ENCODE assay signal across 8 cellular contexts in the genomic region with DNA sequence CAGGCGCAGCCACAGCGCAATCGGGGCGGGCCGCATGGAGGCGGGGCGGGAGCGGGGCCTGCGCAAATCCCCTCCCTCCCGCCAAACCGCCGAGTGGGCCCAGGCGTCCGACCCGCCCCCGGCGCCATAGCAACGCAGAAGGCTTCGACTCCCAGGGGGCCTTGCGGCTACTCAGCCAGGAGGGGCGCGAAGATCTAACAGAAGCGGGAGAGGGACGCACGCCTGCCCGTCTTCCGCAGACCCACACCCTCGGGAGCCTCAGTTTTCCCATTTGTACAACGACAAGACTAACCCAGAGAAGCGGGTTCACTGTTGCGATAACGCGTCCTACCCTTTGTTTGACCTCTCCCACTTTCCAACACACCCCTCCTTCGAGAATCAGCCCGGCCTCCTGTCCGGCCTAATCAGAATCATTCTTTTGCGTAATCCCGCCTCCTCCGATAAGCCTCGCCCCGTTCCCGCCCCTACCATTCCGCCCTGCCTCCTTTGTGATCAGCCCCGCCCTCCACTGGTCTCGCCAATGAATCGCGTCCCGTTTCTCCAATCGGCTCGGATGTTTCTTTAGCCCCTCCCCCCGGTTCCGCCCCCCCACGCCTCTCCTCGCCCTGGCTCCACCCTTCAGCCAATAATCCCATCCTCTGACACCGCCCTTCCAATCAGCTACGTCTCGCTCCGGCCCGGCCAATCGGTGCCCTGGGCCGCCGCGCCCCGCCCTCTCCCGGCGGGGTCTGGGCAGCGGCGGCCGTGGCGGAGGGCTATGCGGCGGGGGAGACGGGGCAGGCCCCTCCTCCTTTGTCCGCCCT. TPM values are rescaled to one million over a fixed set of nuclear protein-coding genes. Genes with fewer than 3 reads are reported as not detected.
DNase-seq lines count a peak whose midpoint lies in the region; ATAC-seq and TF ChIP-seq lines count a peak whose summit lies in the region.

A gene (minus strand): TSS at position 40 of the 803 bp plus-strand sequence. CDS start 4 bp downstream, at position 36.

- H3K36me3 Mint-ChIP-seq in activated naive CD8-positive, alpha-beta T cell treated with anti-CD3 and anti-CD28 coated beads for 36 hours, result no peaks in the 10 kb centered on the region
- no peaks in the 10 kb centered on the region for H3K36me3 Mint-ChIP-seq in glutamatergic neuron (ENCODE audit: unreplicated experiment)

- intact Hi-C loops in testis (cut with DNase I; ENCODE audit: low total_unique reads), result no loop called here

- no peaks in the 10 kb centered on the region for H3K27me3 ChIP-seq in testis

- WGBS in testis, 2 donors, result 1% methylated on average over 40 to 73 of the region's 74 CpGs

- no peaks in the 10 kb centered on the region for H3K36me3 ChIP-seq in testis (ENCODE audit: low read depth, missing control alignments)

- TF ChIP-seq CTCF in glutamatergic neuron (IDR thresholded peaks at IDR 0.05; ENCODE audit: partially characterized antibody, unreplicated experiment) (no peak), omental fat pad (IDR thresholded peaks at IDR 0.05) (no peak), testis (IDR thresholded peaks at IDR 0.05) (peak in 2 of 3 experiments; percentile 27 to 29)

- H3K9me3 ChIP-seq in testis, result no peaks in the 10 kb centered on the region

- H3K4me1 Mint-ChIP-seq in activated naive CD8-positive, alpha-beta T cell treated with anti-CD3 and anti-CD28 coated beads for 36 hours, result peaks cover 9% of the 10 kb centered on the region
- peaks cover 10% of the 10 kb centered on the region for H3K4me1 Mint-ChIP-seq in glutamatergic neuron (ENCODE audit: low read depth, unreplicated experiment)

- peak within 1 kb of the TSS; percentile 57 for H3K27ac Mint-ChIP-seq in activated naive CD8-positive, alpha-beta T cell treated with anti-CD3 and anti-CD28 coated beads for 36 hours
- peak within 1 kb of the TSS; percentile 97 for H3K27ac Mint-ChIP-seq in glutamatergic neuron (ENCODE audit: unreplicated experiment)

- H3K9me3 Mint-ChIP-seq in activated naive CD8-positive, alpha-beta T cell treated with anti-CD3 and anti-CD28 coated beads for 36 hours, result no peaks in the 10 kb centered on the region
- H3K9me3 Mint-ChIP-seq in glutamatergic neuron (ENCODE audit: unreplicated experiment), result peaks cover 5% of the 10 kb centered on the region

- ATAC-seq in HG02610 (IDR thresholded peaks at IDR 0.05; ENCODE audit: unreplicated experiment) (peak; percentile 75), omental fat pad (ENCODE audit: low FRiP score) (peak; percentile 98)

- peak within 1 kb of the TSS; percentile 76 for H3K4me3 Mint-ChIP-seq in activated naive CD8-positive, alpha-beta T cell treated with anti-CD3 and anti-CD28 coated beads for 36 hours
- H3K4me3 Mint-ChIP-seq in glutamatergic neuron (ENCODE audit: unreplicated experiment), result peak within 1 kb of the TSS; percentile 95

- peak; percentile 98 for DNase-seq in GM03348 (ENCODE audit: low spot score)
- peak; percentile 99 for DNase-seq in NCI-H1092 treated with DMSO at 0.1 percent for 48 hours (lab: John Stamatoyannopoulos, UW)
- DNase-seq in SKM-1 (lab: John Stamatoyannopoulos, UW; ENCODE audit: unreplicated experiment), result peak; percentile 100
- DNase-seq in activated naive CD8-positive, alpha-beta T cell treated with anti-CD3 and anti-CD28 coated beads for 36 hours, result peak; percentile 94
- peak; percentile 98 for DNase-seq in glutamatergic neuron
- peak; percentile 95 for DNase-seq in omental fat pad (ENCODE audit: low spot score)
- peak; percentile 99 for DNase-seq in testis

- H3K27me3 Mint-ChIP-seq in activated naive CD8-positive, alpha-beta T cell treated with anti-CD3 and anti-CD28 coated beads for 36 hours, result peaks cover 4% of the 10 kb centered on the region
- peaks cover 8% of the 10 kb centered on the region for H3K27me3 Mint-ChIP-seq in glutamatergic neuron (ENCODE audit: unreplicated experiment)

- H3K27ac ChIP-seq in testis, result peak within 1 kb of the TSS; percentile 32 to 85

- peak within 1 kb of the TSS; percentile 67 to 71 for H3K4me3 ChIP-seq in testis

- TF ChIP-seq POLR2A in testis (IDR thresholded peaks at IDR 0.05), result no peak

- H3K4me1 ChIP-seq in testis, result peaks cover 20% of the 10 kb centered on the region

RNA-seq across cellular contexts. Expression of the gene that starts here (rescaled TPM):
- 1 to 10 TPM; 1.5 to 1.7 TPM for total RNA-seq in activated naive CD8-positive, alpha-beta T cell treated with anti-CD3 and anti-CD28 coated beads for 36 hours
- total RNA-seq in glutamatergic neuron (ENCODE audit: unreplicated experiment), result 21.2 TPM
- 1 to 10 TPM; 1.4 to 2.4 (median 2.2) TPM for total RNA-seq in omental fat pad
- total RNA-seq in testis, result 100 to 1,000 TPM; 108 to 203 TPM
- polyA plus RNA-seq in testis (ENCODE audit: insufficient read depth, low read depth, low replicate concordance), result 179 TPM

Comparison
In these comparisons a context has a peak if more than half of its experiments do, and no peak if none do; other contexts are left out.
1. Peak in every context shown above with its lines: DNase-seq, ATAC-seq, H3K4me3 ChIP-seq and H3K27ac ChIP-seq.
2. CTCF ChIP-seq: peak in testis (2 of 3); none in glutamatergic neuron (single experiment) and omental fat pad (0 of 3).